1 cellular context compared by ENCODE assay signal in the genomic region with DNA sequence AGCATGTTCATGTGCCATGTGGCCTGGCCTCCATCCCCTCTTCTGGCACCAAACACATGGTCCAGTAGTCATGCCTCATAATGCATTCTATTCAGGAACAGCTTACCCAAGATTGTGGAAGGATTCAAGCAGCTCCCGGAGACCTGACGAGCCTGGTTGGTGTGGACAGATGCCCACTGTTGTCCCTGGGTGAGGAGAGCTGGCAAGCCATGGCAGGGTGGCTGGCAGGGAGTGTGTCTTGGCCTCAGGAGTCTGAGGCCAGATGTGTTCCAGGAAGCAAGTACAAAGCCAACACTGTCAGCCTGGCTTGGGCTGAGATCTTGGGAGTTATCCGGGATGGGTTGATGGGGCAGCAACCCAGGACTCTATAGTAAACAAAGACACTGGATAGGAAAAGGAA.
TF ChIP-seq lines count a peak whose summit lies in the region.

No MANE protein-coding gene starts in this region.

TF ChIP-seq in GM23338, 12 proteins besides CTCF, POLR2A, EP300 and RAD21:
- TF ChIP-seq ZNF462 (CRISPR knock-in tag; IDR thresholded peaks at IDR 0.05), result no peak
- TF ChIP-seq, protein P1, sequence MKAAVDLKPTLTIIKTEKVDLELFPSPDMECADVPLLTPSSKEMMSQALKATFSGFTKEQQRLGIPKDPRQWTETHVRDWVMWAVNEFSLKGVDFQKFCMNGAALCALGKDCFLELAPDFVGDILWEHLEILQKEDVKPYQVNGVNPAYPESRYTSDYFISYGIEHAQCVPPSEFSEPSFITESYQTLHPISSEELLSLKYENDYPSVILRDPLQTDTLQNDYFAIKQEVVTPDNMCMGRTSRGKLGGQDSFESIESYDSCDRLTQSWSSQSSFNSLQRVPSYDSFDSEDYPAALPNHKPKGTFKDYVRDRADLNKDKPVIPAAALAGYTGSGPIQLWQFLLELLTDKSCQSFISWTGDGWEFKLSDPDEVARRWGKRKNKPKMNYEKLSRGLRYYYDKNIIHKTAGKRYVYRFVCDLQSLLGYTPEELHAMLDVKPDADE (IDR thresholded peaks at IDR 0.05), result no peak
- no peak for TF ChIP-seq ZNF331 (CRISPR knock-in tag; IDR thresholded peaks at IDR 0.05; ENCODE audit: low read depth)
- TF ChIP-seq CREB1 (CRISPR knock-in tag; IDR thresholded peaks at IDR 0.05; ENCODE audit: low read depth), result no peak
- TF ChIP-seq STAT1 (IDR thresholded peaks at IDR 0.05; ENCODE audit: unreplicated experiment), result no peak
- no peak for TF ChIP-seq ZNF114 (CRISPR knock-in tag; IDR thresholded peaks at IDR 0.05)
- TF ChIP-seq POLR2AphosphoS5 (IDR thresholded peaks at IDR 0.05; ENCODE audit: low read depth), result no peak
- no peak for TF ChIP-seq REST (IDR thresholded peaks at IDR 0.05; ENCODE audit: unreplicated experiment)
- no peak for TF ChIP-seq NANOG (IDR thresholded peaks at IDR 0.05; ENCODE audit: borderline replicate concordance)
